Comparison of ENCODE assay signal across 1 cellular context in the genomic region with DNA sequence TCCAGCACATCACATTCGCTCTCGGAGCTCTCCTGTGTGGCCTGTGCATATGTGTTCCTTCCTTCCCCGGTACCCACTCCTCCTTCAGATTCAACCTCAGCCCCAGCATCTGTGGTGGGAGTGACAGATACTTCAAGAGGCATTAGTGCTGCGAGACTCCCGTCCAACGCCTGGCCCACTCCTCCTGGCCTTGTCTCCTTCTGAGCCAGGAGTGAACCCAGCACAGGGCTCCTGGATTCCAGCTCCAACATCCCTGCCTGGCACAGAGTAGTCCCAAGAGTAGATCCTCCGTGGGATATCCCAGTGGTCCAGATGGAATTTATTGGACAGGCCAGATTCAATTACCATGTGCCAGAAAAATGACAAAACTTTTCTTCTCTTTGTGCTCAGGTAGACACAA.
TF ChIP-seq lines count a peak whose summit lies in the region.

No MANE protein-coding gene starts in this region.

TF ChIP-seq in GM23338, 12 proteins besides CTCF, POLR2A, EP300 and RAD21 (continued from another document):
- TF ChIP-seq ZNF114 (CRISPR knock-in tag; IDR thresholded peaks at IDR 0.05): no peak
- no peak for TF ChIP-seq REST (IDR thresholded peaks at IDR 0.05; ENCODE audit: unreplicated experiment)
- TF ChIP-seq STAT1 (IDR thresholded peaks at IDR 0.05; ENCODE audit: unreplicated experiment): no peak
